26 cellular contexts compared by ENCODE assay signal in the genomic region with DNA sequence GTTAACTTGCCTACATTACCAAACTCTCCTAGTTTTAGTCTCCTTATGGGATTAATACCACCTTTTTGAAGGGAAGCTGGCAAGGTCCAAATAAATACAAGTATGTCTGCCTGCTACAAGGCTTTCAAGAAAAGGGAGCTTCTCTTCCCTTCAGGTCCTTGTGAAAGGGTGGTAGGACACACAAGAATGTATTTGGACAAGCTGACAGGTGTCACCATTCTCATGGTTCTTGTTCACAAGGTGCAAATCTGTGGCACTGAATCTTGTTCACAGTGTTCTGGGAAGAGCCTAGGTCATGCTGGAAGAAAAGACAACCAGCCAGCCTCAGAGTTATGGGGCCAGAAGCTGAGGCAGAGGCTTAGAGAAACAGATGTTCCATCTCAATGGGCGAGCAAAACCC. TPM values are rescaled to one million over a fixed set of nuclear protein-coding genes. Genes with fewer than 3 reads are reported as not detected.
"Had no signal": no experiment of that assay in that cellular context is flagged by ENCODE, and none has a peak within 500 bp of the region (broad histone marks: within the 10 kb centered on the region; RNA-seq: fewer than 3 reads in every experiment).

No MANE protein-coding gene starts in this region.

- H3K36me3 ChIP-seq: esophagus muscularis mucosa, heart right ventricle, left lung, lower lobe of right lung had no signal

- H3K27ac ChIP-seq: coronary artery, dorsolateral prefrontal cortex, esophagus muscularis mucosa, foreskin keratinocyte, heart right ventricle, left lung, lower lobe of right lung had no signal

- H3K27ac Mint-ChIP-seq: mesothelial cell of epicardium had no signal

- H3K9me3 ChIP-seq: esophagus muscularis mucosa, heart right ventricle, left lung, lower lobe of right lung, mucosa of descending colon had no signal

- FAIRE-seq: endothelial cell of umbilical vein, frontal cortex, islet of Langerhans, keratinocyte had no signal

- H3K9me3 Mint-ChIP-seq: mesothelial cell of epicardium had no signal

- H3K27me3 ChIP-seq: foreskin keratinocyte had no signal

- H3K4me1 ChIP-seq: esophagus muscularis mucosa, foreskin keratinocyte, heart right ventricle, left lung, lower lobe of right lung had no signal

- H3K4me3 ChIP-seq: coronary artery, dorsolateral prefrontal cortex, esophagus muscularis mucosa, heart right ventricle, left lung, lower lobe of right lung, mucosa of descending colon had no signal

- H3K4me3 Mint-ChIP-seq: mesothelial cell of epicardium had no signal

- ATAC-seq: foreskin keratinocyte, heart right ventricle, left cardiac atrium, left lung, left ventricle myocardium superior, lower lobe of right lung, mucosa of descending colon had no signal

- DNase-seq: dermis blood vessel endothelial cell; dorsolateral prefrontal cortex; effector CD4-positive, alpha-beta T cell; effector memory CD4-positive, alpha-beta T cell; foreskin keratinocyte; glutamatergic neuron; head of caudate nucleus; heart right ventricle; hippocampal formation; left cardiac atrium; left lung; left ventricle myocardium superior; lower lobe of right lung; mesenchymal stem cell; mucosa of descending colon had no signal

RNA-seq across cellular contexts. Expression of gene GPC3, which starts 41.9 kb away (rescaled TPM):
- total RNA-seq: dermis blood vessel endothelial cell, endothelial cell of umbilical vein, fibroblast of villous mesenchyme, glomerular endothelial cell, lung microvascular endothelial cell, myocyte had no signal
- polyA plus RNA-seq: endothelial cell of umbilical vein had no signal
